ENCODE assay signal across 8 cellular contexts in the genomic region with DNA sequence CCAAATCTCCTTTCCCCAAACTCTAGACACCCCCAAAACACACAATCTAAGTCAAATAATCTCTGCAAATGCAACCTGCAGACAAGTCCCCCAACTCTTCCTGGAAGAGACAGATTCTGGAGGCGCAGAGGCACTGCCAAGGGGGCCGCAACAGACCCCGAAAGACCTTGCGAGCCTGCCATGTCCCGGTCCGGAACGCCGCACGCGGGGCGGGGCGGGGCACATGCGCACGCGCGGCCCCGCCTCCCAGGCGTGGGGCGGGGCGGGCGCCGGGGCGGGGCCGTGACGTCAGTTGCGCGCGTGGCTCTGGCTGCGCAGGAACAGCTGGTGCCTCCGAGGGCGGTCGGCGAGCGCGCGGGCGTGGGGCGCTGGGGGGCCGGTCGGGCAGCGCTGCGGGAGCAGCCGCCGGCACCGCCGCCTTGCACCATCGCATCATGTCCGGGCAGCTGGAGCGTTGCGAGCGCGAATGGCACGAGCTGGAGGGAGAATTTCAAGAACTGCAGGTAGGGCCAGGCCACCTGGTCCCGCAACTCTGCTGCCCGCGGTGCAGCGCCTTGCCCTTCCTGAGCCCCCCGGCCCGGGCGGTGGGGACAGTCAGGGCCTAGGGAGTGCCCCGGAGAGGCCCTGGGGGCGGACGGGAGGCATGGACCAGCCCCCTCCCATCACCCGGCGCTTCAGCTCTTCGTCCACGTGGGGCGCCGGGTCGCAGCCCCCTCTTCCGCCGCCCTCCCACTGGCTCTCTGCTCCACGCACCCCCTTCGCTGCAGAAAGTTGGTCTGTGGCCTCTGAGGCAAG. TPM values are rescaled to one million over a fixed set of nuclear protein-coding genes. Genes with fewer than 3 reads are reported as not detected.
DNase-seq lines count a peak whose midpoint lies in the region; ATAC-seq, FAIRE-seq and TF ChIP-seq lines count a peak whose summit lies in the region.

Gene TMEM120B (plus strand): TSS at position 291 of the 795 bp plus-strand sequence. CDS start 144 bp downstream, at position 435.

- peaks cover 1 to 3% of the 10 kb centered on the region in 2 experiments for H3K36me3 ChIP-seq in keratinocyte (ENCODE audit: control insufficient read depth in 2 of 2, extremely low read depth in 1 of 2, insufficient read depth in 2 of 2, low read length in 2 of 2)

- H3K27ac ChIP-seq in caudate nucleus (ENCODE audit: low read depth, low read length): peak within 1 kb of the TSS; percentile 44
- H3K27ac ChIP-seq in keratinocyte (ENCODE audit: control insufficient read depth, insufficient read depth, low read length): peak within 1 kb of the TSS; percentile 88

- peak; percentile 86 for ATAC-seq in HG02642 (IDR thresholded peaks at IDR 0.05; ENCODE audit: poor library complexity, unreplicated experiment)

- DNase-seq in NCI-H2196 (lab: John Stamatoyannopoulos, UW; ENCODE audit: unreplicated experiment) (peak; percentile 74), NCI-H2196 treated with DMSO at 0.1 percent for 48 hours (lab: John Stamatoyannopoulos, UW; ENCODE audit: unreplicated experiment) (no peak), NCI-H1105 treated with DMSO at 0.1 percent for 48 hours (lab: John Stamatoyannopoulos, UW) (peak; percentile 63), caudate nucleus (lab: John Stamatoyannopoulos, UW) (peak in 59 of 61 donors; percentile 36 to 90 (median 79)), keratinocyte (ENCODE audit: low read depth, low spot score) (no peak)
- peak; percentile 66 to 77 (median 72) for DNase-seq in activated CD4-positive, CD25-positive, alpha-beta regulatory T cell (lab: John Stamatoyannopoulos, UW)
- DNase-seq in stimulated activated CD4-positive, alpha-beta T cell treated with anti-CD3 and anti-CD28 coated beads, Interleukin-15, amount 100 ng/mL, for 24 hours: peak; percentile 85

- dilution Hi-C loops in keratinocyte (cut with MboI; ENCODE audit: extremely low pct_ligation_motif_present, low sequenced_read_pairs): no loop called here

- H3K27me3 ChIP-seq in keratinocyte (ENCODE audit: control insufficient read depth, extremely low read depth, insufficient read depth, low read length): no peaks in the 10 kb centered on the region

- peak within 1 kb of the TSS; percentile 98 for H3K4me2 ChIP-seq in keratinocyte (ENCODE audit: control insufficient read depth, extremely low read depth, insufficient read depth, low read depth, low read length)

- peaks cover 23% of the 10 kb centered on the region for H3K4me1 ChIP-seq in keratinocyte (ENCODE audit: control insufficient read depth, extremely low read depth, insufficient read depth, low read length)

- no peaks in the 10 kb centered on the region for H3K9me3 ChIP-seq in keratinocyte (ENCODE audit: control insufficient read depth, low read depth, low read length)

- H2AFZ ChIP-seq in keratinocyte (ENCODE audit: control insufficient read depth, low read length): peak within 1 kb of the TSS; percentile 86

- H3K9ac ChIP-seq in keratinocyte (ENCODE audit: control insufficient read depth, extremely low read depth, insufficient read depth, low read length): peak within 1 kb of the TSS; percentile 87

- no peaks in the 10 kb centered on the region for H3K9me1 ChIP-seq in keratinocyte (ENCODE audit: control insufficient read depth, extremely low read depth, insufficient read depth, low read length)

- TF ChIP-seq CTCF in keratinocyte (optimal IDR thresholded peaks at IDR 0.05 in 1 of 3, IDR thresholded peaks at IDR 0.05 in 1 of 3, conservative IDR thresholded peaks at IDR 0.05 in 1 of 3; ENCODE audit: extremely low read depth in 1 of 3, insufficient read depth in 2 of 3, low read length in 3 of 3): peak in 1 of 3 experiments; percentile 14

- H3K4me3 ChIP-seq in keratinocyte (ENCODE audit: control insufficient read depth in 2 of 3, extremely low read depth in 1 of 3, insufficient read depth in 2 of 3, low read depth in 1 of 3, low read length in 3 of 3): peak within 1 kb of the TSS; percentile 91 to 99 (median 98)

- FAIRE-seq in keratinocyte (lab: Jason Lieb, UNC): no peak

- H4K20me1 ChIP-seq in keratinocyte (ENCODE audit: control insufficient read depth, extremely low read depth, insufficient read depth, low read length): no peaks in the 10 kb centered on the region

- H3K79me2 ChIP-seq in keratinocyte (ENCODE audit: control insufficient read depth, insufficient read depth, low read length): peaks cover 27% of the 10 kb centered on the region

RNA-seq across cellular contexts. Expression of gene TMEM120B, which starts in this region (rescaled TPM):
- polyA plus RNA-seq in keratinocyte: 6.9 to 10.5 TPM (median 10.0 TPM) in 3 replicates
- 2.0 TPM for polyA plus RNA-seq in keratinocyte (2011; ENCODE audit: low read depth)
- 5.1 and 5.9 TPM in 2 replicates for polyA plus RNA-seq in keratinocyte (2011; cell fraction: cytosol; rRNA removed)
- polyA plus RNA-seq in keratinocyte (2011; cell fraction: nucleus; rRNA removed): 24.1 and 31.0 TPM in 2 replicates
- polyA plus RNA-seq in keratinocyte (2012; ENCODE audit: low replicate concordance): 3.3 and 8.0 TPM in 2 replicates
- polyA minus RNA-seq in keratinocyte: 17.7 to 26.5 TPM (median 23.7 TPM) in 3 replicates
- polyA minus RNA-seq in keratinocyte (2011; cell fraction: cytosol; rRNA and poly(A)+ RNA removed): 13.0 TPM
- polyA minus RNA-seq in keratinocyte (2011; cell fraction: nucleus; rRNA and poly(A)+ RNA removed): 14.1 and 17.2 TPM in 2 replicates

Comparison
In these comparisons a context has a peak if more than half of its experiments do, and no peak if none do; other contexts are left out.
1. DNase-seq: peak in NCI-H2196 (single experiment), NCI-H1105 treated with DMSO at 0.1 percent for 48 hours (single experiment), activated CD4-positive, CD25-positive, alpha-beta regulatory T cell (4 of 4), caudate nucleus (59 of 61) and stimulated activated CD4-positive, alpha-beta T cell treated with anti-CD3 and anti-CD28 coated beads, Interleukin-15, amount 100 ng/mL, for 24 hours (single experiment); none in NCI-H2196 treated with DMSO at 0.1 percent for 48 hours (single experiment) and keratinocyte (single experiment).